In genomic region chr3:139610886-139611285, GRCh38 we compare ENCODE assay signal across 6 cellular contexts.
"Had no signal": no experiment of that assay in that cellular context is flagged by ENCODE, and none has a peak within 500 bp of the region (broad histone marks: within the 10 kb centered on the region; RNA-seq: fewer than 3 reads in every experiment).

No MANE protein-coding gene starts in this region.

- DNase-seq: H9, HCEC 1CT, HFFc6 had no signal

- ATAC-seq: GM23338, HepG2 had no signal

- H3K27ac ChIP-seq: HL-60 had no signal

- H3K4me3 ChIP-seq: GM23338 had no signal
